Comparison of ENCODE assay signal across 18 cellular contexts in the genomic region with DNA sequence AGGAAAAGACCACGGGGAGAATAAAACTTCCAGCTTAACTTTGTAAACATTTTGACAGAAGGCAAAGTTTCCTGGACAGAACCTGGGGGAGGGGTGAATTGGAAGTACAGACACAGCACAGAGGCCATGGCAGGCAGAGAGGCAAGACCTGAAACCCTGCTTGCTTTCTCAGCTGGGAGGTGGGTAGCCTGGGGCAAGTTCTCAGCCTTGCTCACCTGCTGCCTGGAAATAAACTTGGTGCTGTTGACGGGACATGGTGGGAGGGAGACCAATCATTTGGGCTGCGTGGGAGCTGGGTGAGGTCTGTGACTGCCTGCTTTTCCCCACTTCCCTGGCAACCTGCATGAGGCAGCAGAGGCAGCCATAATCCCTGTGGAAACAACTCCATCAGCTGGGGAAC.
DNase-seq lines count a peak whose midpoint lies in the region; ATAC-seq and TF ChIP-seq lines count a peak whose summit lies in the region.
"Had no signal": no experiment of that assay in that cellular context is flagged by ENCODE, and none has a peak within 500 bp of the region (broad histone marks: within the 10 kb centered on the region; RNA-seq: fewer than 3 reads in every experiment).

No MANE protein-coding gene starts in this region.

- no peak overlapping the region for H3K4me2 ChIP-seq in neuronal stem cell (ENCODE audit: insufficient read depth, low read length, poor library complexity, severe bottlenecking)
- H3K4me2 ChIP-seq: BLaER1, GM23338 had no signal

- no peaks in the 10 kb centered on the region for H3K27me3 ChIP-seq in neuronal stem cell (ENCODE audit: control insufficient read depth in 3 of 3, insufficient read depth in 3 of 3, low read depth in 1 of 3, low read length in 3 of 3)
- no peaks in the 10 kb centered on the region for H3K27me3 ChIP-seq in heart left ventricle
- H3K27me3 ChIP-seq: BLaER1 had no signal

- no CpG with 5 or more reads among the region's 3 CpGs for WGBS in neuronal stem cell (ENCODE audit: extremely low coverage in 2 of 2, insufficient read length in 2 of 2, insufficient replicate concordance in 1 of 2), 2 donors
- WGBS in heart left ventricle, 4 donors = 34 to 77% (median 64%) methylated on average over 1 to 3 of the region's 3 CpGs

- H4K91ac ChIP-seq in neuronal stem cell (ENCODE audit: low read depth, low read length, poor library complexity) = no peak overlapping the region

- H2BK120ac ChIP-seq in neuronal stem cell (ENCODE audit: low read depth, low read length) = no peak overlapping the region

- ATAC-seq in heart left ventricle (no peak), HG03469 (IDR thresholded peaks at IDR 0.05; ENCODE audit: unreplicated experiment) (no peak)
- no peak for ATAC-seq in stimulated activated effector memory CD8-positive, alpha-beta T cell treated with anti-CD3 and anti-CD28 coated beads, Interleukin-12 subunit alpha, Interleukin-12 subunit beta, amount 100 ng/mL, for 72 hours
- ATAC-seq: CD8-positive, alpha-beta T cell; GM12878; GM23338 had no signal

- no peak overlapping the region for H3K4ac ChIP-seq in neuronal stem cell (ENCODE audit: low read length)

- no peak overlapping the region for H4K8ac ChIP-seq in neuronal stem cell (ENCODE audit: low read depth, low read length)

- H3K27ac ChIP-seq in neuronal stem cell (replicated peaks; ENCODE audit: low read length) (no peak overlapping the region), heart left ventricle (no peak overlapping the region)
- H3K27ac ChIP-seq: BLaER1 had no signal

- H3K36me3 ChIP-seq in neuronal stem cell (replicated peaks in 1 of 2; ENCODE audit: control insufficient read depth in 2 of 2, insufficient read depth in 2 of 2, low read length in 2 of 2) (no peaks in the 10 kb centered on the region), heart left ventricle (no peaks in the 10 kb centered on the region)

- no peak overlapping the region for H2BK12ac ChIP-seq in neuronal stem cell (ENCODE audit: low read length)

- H3K36me3 Mint-ChIP-seq in stimulated activated effector memory CD8-positive, alpha-beta T cell treated with anti-CD3 and anti-CD28 coated beads, Interleukin-12 subunit alpha, Interleukin-12 subunit beta, amount 100 ng/mL, for 72 hours = no peaks in the 10 kb centered on the region
- H3K36me3 Mint-ChIP-seq: CD8-positive, alpha-beta T cell had no signal

- no peak overlapping the region for H2BK15ac ChIP-seq in neuronal stem cell (ENCODE audit: low read length)

- H3K14ac ChIP-seq in neuronal stem cell (ENCODE audit: low read length) = no peak overlapping the region

- no peak overlapping the region for H3K4me3 ChIP-seq in choroid plexus epithelial cell (ENCODE audit: low read depth, low read length)
- H3K4me3 ChIP-seq in neuronal stem cell (ENCODE audit: low read length in 2 of 2) = no peak overlapping the region
- no peak overlapping the region for H3K4me3 ChIP-seq in heart left ventricle
- H3K4me3 ChIP-seq: BLaER1, GM12878, GM23338 had no signal

- no peak overlapping the region for H3K9ac ChIP-seq in neuronal stem cell (ENCODE audit: low read depth, low read length, poor library complexity)
- H3K9ac ChIP-seq: BLaER1 had no signal

- no peaks in the 10 kb centered on the region for H3K4me1 ChIP-seq in neuronal stem cell (ENCODE audit: control insufficient read depth in 2 of 2, insufficient read depth in 1 of 2, low read depth in 1 of 2, low read length in 2 of 2)
- H3K4me1 ChIP-seq in heart left ventricle = no peaks in the 10 kb centered on the region

- H3K9me3 ChIP-seq in neuronal stem cell (replicated peaks in 1 of 2; ENCODE audit: control insufficient read depth in 2 of 2, insufficient read depth in 1 of 2, low read depth in 1 of 2, low read length in 2 of 2) = peaks cover 2 to 10% of the 10 kb centered on the region in 2 donors
- H3K9me3 ChIP-seq in heart left ventricle = peaks cover 0 to 21% (median under 1%) of the 10 kb centered on the region in 12 donors

- intact Hi-C loops in heart left ventricle (cut with DNase I) = no loop called here

- H2AFZ ChIP-seq in neuronal stem cell (ENCODE audit: low read length) = peak overlapping the region; percentile 32
- H2AFZ ChIP-seq: GM23338 had no signal

- H3K18ac ChIP-seq in neuronal stem cell (ENCODE audit: low read length) = no peak overlapping the region

- no peak overlapping the region for H2AK5ac ChIP-seq in neuronal stem cell (ENCODE audit: low read depth, low read length)

- peak; percentile 13 for DNase-seq in ELF-1 (ENCODE audit: low read depth, low spot score)
- peak; percentile 13 for DNase-seq in NCI-H69 (lab: John Stamatoyannopoulos, UW)
- DNase-seq in choroid plexus epithelial cell (ENCODE audit: low read depth) = peak; percentile 11
- DNase-seq in neuronal stem cell (ENCODE audit: low spot score) = no peak
- no peak for DNase-seq in heart left ventricle
- no peak for DNase-seq in inferior parietal cortex (ENCODE audit: extremely low spot score)
- DNase-seq in stimulated activated effector memory CD8-positive, alpha-beta T cell treated with anti-CD3 and anti-CD28 coated beads, Interleukin-12 subunit alpha, Interleukin-12 subunit beta, amount 100 ng/mL, for 72 hours (ENCODE audit: low spot score in 2 of 2) = no peak
- DNase-seq: 8988T; Calu3; CD8-positive, alpha-beta T cell; DMS79 treated with DMSO at 0.1 percent for 48 hours; HCEC 1CT; HFFc6 had no signal

- no peak overlapping the region for H3K23ac ChIP-seq in neuronal stem cell (ENCODE audit: low read depth, low read length, poor library complexity)

- H3K79me1 ChIP-seq in neuronal stem cell (ENCODE audit: low read depth, low read length) = no peaks in the 10 kb centered on the region

- no peaks in the 10 kb centered on the region for H3K4me1 Mint-ChIP-seq in stimulated activated effector memory CD8-positive, alpha-beta T cell treated with anti-CD3 and anti-CD28 coated beads, Interleukin-12 subunit alpha, Interleukin-12 subunit beta, amount 100 ng/mL, for 72 hours
- H3K4me1 Mint-ChIP-seq: GM23338, IgD-negative memory B cell had no signal

- no peak overlapping the region for H3K27ac Mint-ChIP-seq in stimulated activated effector memory CD8-positive, alpha-beta T cell treated with anti-CD3 and anti-CD28 coated beads, Interleukin-12 subunit alpha, Interleukin-12 subunit beta, amount 100 ng/mL, for 72 hours
- H3K27ac Mint-ChIP-seq: CD8-positive, alpha-beta T cell; GM23338; HFFc6; IgD-negative memory B cell had no signal

- no peak for TF ChIP-seq POLR2A in heart left ventricle (IDR thresholded peaks at IDR 0.05)

- H2BK5ac ChIP-seq in neuronal stem cell (ENCODE audit: low read length) = no peak overlapping the region

- H3K4me3 Mint-ChIP-seq in stimulated activated effector memory CD8-positive, alpha-beta T cell treated with anti-CD3 and anti-CD28 coated beads, Interleukin-12 subunit alpha, Interleukin-12 subunit beta, amount 100 ng/mL, for 72 hours = no peak overlapping the region
- H3K4me3 Mint-ChIP-seq: CD8-positive, alpha-beta T cell; GM23338; HFFc6 had no signal

- H3K9me3 Mint-ChIP-seq in stimulated activated effector memory CD8-positive, alpha-beta T cell treated with anti-CD3 and anti-CD28 coated beads, Interleukin-12 subunit alpha, Interleukin-12 subunit beta, amount 100 ng/mL, for 72 hours = peaks cover 6% of the 10 kb centered on the region

- TF ChIP-seq CTCF in choroid plexus epithelial cell (conservative IDR thresholded peaks at IDR 0.05; ENCODE audit: low read depth, low read length) (no peak), heart left ventricle (IDR thresholded peaks at IDR 0.05) (no peak)

Comparison
In these comparisons a context has a peak if more than half of its experiments do, and no peak if none do; other contexts are left out.
1. DNase-seq: peak in ELF-1 (single experiment), NCI-H69 (single experiment) and choroid plexus epithelial cell (single experiment); none in neuronal stem cell (single experiment), heart left ventricle (0 of 5), inferior parietal cortex (single experiment) and stimulated activated effector memory CD8-positive, alpha-beta T cell treated with anti-CD3 and anti-CD28 coated beads, Interleukin-12 subunit alpha, Interleukin-12 subunit beta, amount 100 ng/mL, for 72 hours (0 of 2).